Comparison of ENCODE assay signal across 8 cellular contexts in genomic region chr7:149459201-149459539, GRCh38. TPM values are rescaled to one million over a fixed set of nuclear protein-coding genes. Genes with fewer than 3 reads are reported as not detected.
A peak's percentile ranks its signal among the peaks of the same experiment; 100 is the strongest.
DNase-seq lines count a peak whose midpoint lies in the region; ATAC-seq and TF ChIP-seq lines count a peak whose summit lies in the region.

No MANE protein-coding gene starts in this region.

- DNase-seq in DND-41 (no peak), epithelial cell of proximal tubule (ENCODE audit: low read depth) (no peak), ovary (no peak), HCEC 1CT (no peak)

- peak overlapping the region in 1 of 2 experiments; percentile 89; a peak in 2 of 4 replicates for H3K4me3 ChIP-seq in DND-41 (ENCODE audit: low read depth in 1 of 2, low read length in 2 of 2)
- peak overlapping the region; percentile 60 for H3K4me3 ChIP-seq in OCI-LY1 (ENCODE audit: low read depth, low read length, poor library complexity, severe bottlenecking)
- peak overlapping the region; percentile 69 for H3K4me3 ChIP-seq in epithelial cell of proximal tubule (ENCODE audit: low read depth, low read length)
- peak overlapping the region; percentile 56 for H3K4me3 ChIP-seq in ovary

- H4K20me1 ChIP-seq in DND-41 (ENCODE audit: insufficient read depth, low read length) (peaks cover 4% of the 10 kb centered on the region; the same call in 1 of the 2 replicates), OCI-LY1 (ENCODE audit: insufficient read depth, low read length) (no peaks in the 10 kb centered on the region)

- H3K9me3 ChIP-seq in DND-41 (ENCODE audit: insufficient read depth, low read length, severe bottlenecking) (no peaks in the 10 kb centered on the region), OCI-LY1 (ENCODE audit: low read length) (no peaks in the 10 kb centered on the region), ovary (no peaks in the 10 kb centered on the region)

- H2AFZ ChIP-seq in DND-41 (ENCODE audit: low read depth, low read length) = no peak overlapping the region
- H2AFZ ChIP-seq in OCI-LY1 (ENCODE audit: low read length) = no peak overlapping the region

- no peak for TF ChIP-seq POLR2A in ovary (IDR thresholded peaks at IDR 0.05)

- intact Hi-C loops in ovary (cut with DNase I) = no loop called here

- TF ChIP-seq CTCF in DND-41 (IDR thresholded peaks at IDR 0.05; ENCODE audit: borderline replicate concordance, extremely low read depth, low read length, poor library complexity, severe bottlenecking) (no peak), OCI-LY1 (IDR thresholded peaks at IDR 0.05; ENCODE audit: low read length) (no peak), epithelial cell of proximal tubule (conservative IDR thresholded peaks at IDR 0.05; ENCODE audit: low read depth, low read length) (no peak), ovary (IDR thresholded peaks at IDR 0.05) (no peak)

- TF ChIP-seq EP300 in ovary (IDR thresholded peaks at IDR 0.05) = no peak

- H3K27ac ChIP-seq in DND-41 (ENCODE audit: low read length) = no peak overlapping the region
- H3K27ac ChIP-seq in OCI-LY1 (ENCODE audit: low read depth, low read length, poor library complexity, severe bottlenecking) = no peak overlapping the region
- H3K27ac ChIP-seq in ovary = peak overlapping the region; percentile 39 to 50

- H3K27me3 ChIP-seq in DND-41 (ENCODE audit: insufficient read depth, low read length, poor library complexity) (peaks cover 4% of the 10 kb centered on the region), OCI-LY1 (ENCODE audit: insufficient read depth, low read length) (no peaks in the 10 kb centered on the region; the same call in 1 of the 2 replicates), ovary (no peaks in the 10 kb centered on the region)

- peaks cover 42% of the 10 kb centered on the region for H3K79me2 ChIP-seq in DND-41 (ENCODE audit: insufficient read depth, low read length)
- no peaks in the 10 kb centered on the region for H3K79me2 ChIP-seq in OCI-LY1 (ENCODE audit: insufficient read depth, low read length)

- peak overlapping the region; percentile 79 for H3K4me2 ChIP-seq in DND-41 (ENCODE audit: insufficient read depth, low read length)
- peak overlapping the region; percentile 64 for H3K4me2 ChIP-seq in OCI-LY1 (ENCODE audit: low read length)

- WGBS in ovary, 3 donors = 5 to 10% (median 7%) methylated on average over 15 to 17 of the region's 17 CpGs

- H3K9ac ChIP-seq in DND-41 (ENCODE audit: low read depth, low read length) (peak overlapping the region; percentile 54), OCI-LY1 (ENCODE audit: low read length) (peak overlapping the region; percentile 35; the same call in 1 of the 2 replicates)

- peaks cover 28% of the 10 kb centered on the region for H3K4me1 ChIP-seq in DND-41 (ENCODE audit: insufficient read depth, low read length)
- H3K4me1 ChIP-seq in OCI-LY1 (ENCODE audit: insufficient read depth, low read length, severe bottlenecking) = peaks cover 12% of the 10 kb centered on the region
- peaks cover 9% of the 10 kb centered on the region for H3K4me1 ChIP-seq in ovary (ENCODE audit: insufficient read depth)

- ATAC-seq in DND-41 (ENCODE audit: insufficient read depth, low read depth) = no peak
- ATAC-seq in GM18867 (IDR thresholded peaks at IDR 0.05; ENCODE audit: unreplicated experiment) = no peak
- no peak for ATAC-seq in GM18519 (IDR thresholded peaks at IDR 0.05; ENCODE audit: low FRiP score, unreplicated experiment)
- no peak for ATAC-seq in HG03469 (IDR thresholded peaks at IDR 0.05; ENCODE audit: unreplicated experiment)

- H3K36me3 ChIP-seq in DND-41 (ENCODE audit: insufficient read depth, low read length) (peaks cover 22% of the 10 kb centered on the region), OCI-LY1 (ENCODE audit: insufficient read depth, low read length) (peaks cover 12% of the 10 kb centered on the region; the same call in 1 of the 2 replicates), ovary (no peaks in the 10 kb centered on the region)

- peaks cover 4% of the 10 kb centered on the region; the same call in 1 of the 2 replicates for H3F3A ChIP-seq in OCI-LY1 (ENCODE audit: insufficient read depth, low read length)

- H3K9me2 ChIP-seq in OCI-LY1 (ENCODE audit: low read depth, low read length) = no peaks in the 10 kb centered on the region

RNA-seq across cellular contexts. Expression of gene ZNF777, which starts 1.7 kb away (rescaled TPM):
- total RNA-seq in epithelial cell of proximal tubule = 9.1 and 11.3 TPM in 2 replicates
- 10 to 100 TPM in 5 of 7 donors, 1 to 10 TPM in 2; 5.6 to 20.4 (median 15.8) TPM for total RNA-seq in ovary
- polyA plus RNA-seq in ovary = 10 to 100 TPM in 1 of 2 donors, 1 to 10 TPM in 1; 3.8 to 13.7 TPM

RNA-seq across cellular contexts. Expression of gene ZNF746, which starts 38.4 kb away (rescaled TPM):
- total RNA-seq in epithelial cell of proximal tubule (18.5 and 22.1 TPM in 2 replicates), ovary (10 to 100 TPM; 13.1 to 19.3 (median 17.4) TPM)
- polyA plus RNA-seq in ovary = 1 to 10 TPM; 5.9 to 9.2 TPM

Comparison
In these comparisons a context has a peak if more than half of its experiments do, and no peak if none do; other contexts are left out.
1. H3K27ac ChIP-seq: peak in ovary (2 of 2); none in DND-41 (single experiment) and OCI-LY1 (single experiment).